ENCODE assay signal across 14 cellular contexts in genomic region chr1:101290119-101290921, GRCh38. TPM values are rescaled to one million over a fixed set of nuclear protein-coding genes. Genes with fewer than 3 reads are reported as not detected.
DNase-seq lines count a peak whose midpoint lies in the region; ATAC-seq lines count a peak whose summit lies in the region.
"Had no signal": no experiment of that assay in that cellular context is flagged by ENCODE, and none has a peak within 500 bp of the region (broad histone marks: within the 10 kb centered on the region; RNA-seq: fewer than 3 reads in every experiment).

No MANE protein-coding gene starts in this region.

- peak overlapping the region in 1 of 2 donors; percentile 1 for H3K4me3 Mint-ChIP-seq in effector memory CD8-positive, alpha-beta T cell

- peak overlapping the region; percentile 64 to 66 for H3K27ac Mint-ChIP-seq in effector memory CD8-positive, alpha-beta T cell

- no peaks in the 10 kb centered on the region for H3K9me3 ChIP-seq in BLaER1
- H3K9me3 ChIP-seq: sigmoid colon, testis had no signal

- H3K27me3 Mint-ChIP-seq in effector memory CD8-positive, alpha-beta T cell: no peaks in the 10 kb centered on the region

- H3K4me3 ChIP-seq in BLaER1: no peak overlapping the region
- H3K4me3 ChIP-seq: sigmoid colon, testis had no signal

- no peak for ATAC-seq in effector memory CD8-positive, alpha-beta T cell (replicated peaks)
- no peak for ATAC-seq in GM18861 (IDR thresholded peaks at IDR 0.05; ENCODE audit: unreplicated experiment)

- H3K4me1 Mint-ChIP-seq in effector memory CD8-positive, alpha-beta T cell (ENCODE audit: low read depth in 2 of 2): peaks cover 51 to 55% of the 10 kb centered on the region in 2 donors

- peaks cover 4% of the 10 kb centered on the region for H3K36me3 Mint-ChIP-seq in effector memory CD8-positive, alpha-beta T cell (ENCODE audit: insufficient read depth)

- no peaks in the 10 kb centered on the region for H3K27me3 ChIP-seq in BLaER1
- H3K27me3 ChIP-seq: sigmoid colon, testis had no signal

- H4K20me1 ChIP-seq in BLaER1: no peaks in the 10 kb centered on the region

- DNase-seq in COR-L47 (lab: John Stamatoyannopoulos, UW) (peak; percentile 39), RPMI7951 (ENCODE audit: low read depth) (peak; percentile 8), NCI-H446 treated with DMSO at 0.1 percent for 48 hours (lab: John Stamatoyannopoulos, UW) (no peak)
- no peak for DNase-seq in effector memory CD8-positive, alpha-beta T cell
- DNase-seq in stimulated activated CD4-positive, alpha-beta T cell treated with anti-CD3 and anti-CD28 coated beads, Interleukin-2, amount 100 ng/mL, for 48 hours: no peak
- no peak for DNase-seq in stimulated activated CD4-positive, alpha-beta T cell treated with anti-CD3 and anti-CD28 coated beads, Interleukin-4, amount 100 ng/mL, for 4 hours
- DNase-seq: activated CD4-positive, alpha-beta T cell treated with anti-CD3 and anti-CD28 coated beads for 4 hours; aorta; effector CD4-positive, alpha-beta T cell; NCI-H146; sigmoid colon; testis had no signal

- H3K27ac ChIP-seq in BLaER1: peak overlapping the region; percentile 78
- H3K27ac ChIP-seq: sigmoid colon, testis had no signal

- peak overlapping the region; percentile 93 for H3K4me2 ChIP-seq in BLaER1

- no peaks in the 10 kb centered on the region for H3K36me3 ChIP-seq in BLaER1
- H3K36me3 ChIP-seq: sigmoid colon had no signal

- H3K4me1 ChIP-seq in BLaER1: peaks cover 75% of the 10 kb centered on the region
- H3K4me1 ChIP-seq: sigmoid colon, testis had no signal

- no peaks in the 10 kb centered on the region for H3K9me3 Mint-ChIP-seq in effector memory CD8-positive, alpha-beta T cell

- peak overlapping the region; percentile 71; the same call in 1 of the 2 replicates for H3K9ac ChIP-seq in BLaER1

RNA-seq across cellular contexts. Expression of gene S1PR1, which starts 53.5 kb away (rescaled TPM):
- total RNA-seq in RPMI7951 (2014; rRNA removed; shearing (Covaris generic)): 0.39 and 0.84 TPM in 2 replicates

Comparison
In these comparisons a context has a peak if more than half of its experiments do, and no peak if none do; other contexts are left out.
1. DNase-seq: peak in COR-L47 (single experiment) and RPMI7951 (single experiment); none in effector memory CD8-positive, alpha-beta T cell (0 of 3), stimulated activated CD4-positive, alpha-beta T cell treated with anti-CD3 and anti-CD28 coated beads, Interleukin-2, amount 100 ng/mL, for 48 hours (0 of 2), stimulated activated CD4-positive, alpha-beta T cell treated with anti-CD3 and anti-CD28 coated beads, Interleukin-4, amount 100 ng/mL, for 4 hours (0 of 2) and NCI-H446 treated with DMSO at 0.1 percent for 48 hours (single experiment).